Comparison of ENCODE assay signal across 19 cellular contexts in the genomic region with DNA sequence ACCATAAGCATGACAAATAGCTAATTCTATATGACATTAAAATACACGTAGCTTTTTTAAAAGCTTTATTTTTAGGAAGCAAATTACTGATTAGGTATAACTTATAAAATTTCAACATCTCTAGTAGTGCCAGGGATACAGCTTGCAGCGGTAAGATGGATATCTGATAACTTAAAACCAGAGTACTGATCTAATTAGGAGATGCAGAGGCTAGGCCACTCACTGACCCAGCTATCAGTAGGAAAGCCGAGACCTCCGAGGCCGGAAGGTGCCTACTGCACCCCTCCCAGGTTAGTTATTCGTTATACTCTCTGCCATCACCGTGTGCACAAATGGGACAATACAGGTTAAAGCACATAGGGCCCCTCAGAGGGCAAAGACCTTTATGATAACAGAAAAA.
"Had no signal": no experiment of that assay in that cellular context is flagged by ENCODE, and none has a peak within 500 bp of the region (broad histone marks: within the 10 kb centered on the region; RNA-seq: fewer than 3 reads in every experiment).

No MANE protein-coding gene starts in this region.

- DNase-seq: activated naive CD4-positive, alpha-beta T cell treated with anti-CD3 and anti-CD28 coated beads, Interleukin-2, amount 10 ng/mL, durations not matched to agents 7 days and 5 days; amygdala; body of pancreas; central memory CD4-positive, alpha-beta T cell; cortex of kidney; effector CD4-positive, alpha-beta T cell; esophagus squamous epithelium; hypothalamus; left ventricle myocardium superior; mucosa of descending colon; pancreas; stimulated activated CD4-positive, alpha-beta T cell treated with anti-CD3 and anti-CD28 coated beads, Interleukin-1b, Interleukin-23, amount 100 ng/mL, for 48 hours; stomach; T1000; testis; upper lobe of right lung had no signal

- ATAC-seq: body of pancreas, left ventricle myocardium superior, mucosa of descending colon, pancreas, upper lobe of right lung had no signal

- H3K9me3 Mint-ChIP-seq: memory B cell had no signal

- H3K27me3 Mint-ChIP-seq: activated naive CD4-positive, alpha-beta T cell treated with anti-CD3 and anti-CD28 coated beads, Interleukin-2, amount 10 ng/mL, durations not matched to agents 7 days and 5 days; memory B cell had no signal

- H3K27ac ChIP-seq: body of pancreas, esophagus squamous epithelium, pancreas, stomach, testis, upper lobe of right lung had no signal

- H3K4me3 Mint-ChIP-seq: activated naive CD4-positive, alpha-beta T cell treated with anti-CD3 and anti-CD28 coated beads, Interleukin-2, amount 10 ng/mL, durations not matched to agents 7 days and 5 days; memory B cell; neural crest cell had no signal

- H3K36me3 ChIP-seq: esophagus squamous epithelium, pancreas, upper lobe of right lung had no signal

- H3K9me3 ChIP-seq: mucosa of descending colon, pancreas, testis, upper lobe of right lung had no signal

- H3K4me1 ChIP-seq: body of pancreas, esophagus squamous epithelium, pancreas, stomach, testis, upper lobe of right lung had no signal

- H3K4me3 ChIP-seq: body of pancreas, esophagus squamous epithelium, mucosa of descending colon, pancreas, stomach, testis, upper lobe of right lung had no signal

- H3K27ac Mint-ChIP-seq: activated T-helper 2 cell treated with anti-CD3 and anti-CD28 coated beads, Interferon-gamma antibody, Interleukin-2, Interleukin-4, amounts not matched to agents 10 μg/mL and 5 μg/mL and 100 μg/mL, durations not matched to agents 14 hours and 24 hours and 36 hours; memory B cell had no signal

- H3K27me3 ChIP-seq: body of pancreas, esophagus squamous epithelium, stomach, testis, upper lobe of right lung had no signal
